Comparison of ENCODE assay signal across 23 cellular contexts in the genomic region with DNA sequence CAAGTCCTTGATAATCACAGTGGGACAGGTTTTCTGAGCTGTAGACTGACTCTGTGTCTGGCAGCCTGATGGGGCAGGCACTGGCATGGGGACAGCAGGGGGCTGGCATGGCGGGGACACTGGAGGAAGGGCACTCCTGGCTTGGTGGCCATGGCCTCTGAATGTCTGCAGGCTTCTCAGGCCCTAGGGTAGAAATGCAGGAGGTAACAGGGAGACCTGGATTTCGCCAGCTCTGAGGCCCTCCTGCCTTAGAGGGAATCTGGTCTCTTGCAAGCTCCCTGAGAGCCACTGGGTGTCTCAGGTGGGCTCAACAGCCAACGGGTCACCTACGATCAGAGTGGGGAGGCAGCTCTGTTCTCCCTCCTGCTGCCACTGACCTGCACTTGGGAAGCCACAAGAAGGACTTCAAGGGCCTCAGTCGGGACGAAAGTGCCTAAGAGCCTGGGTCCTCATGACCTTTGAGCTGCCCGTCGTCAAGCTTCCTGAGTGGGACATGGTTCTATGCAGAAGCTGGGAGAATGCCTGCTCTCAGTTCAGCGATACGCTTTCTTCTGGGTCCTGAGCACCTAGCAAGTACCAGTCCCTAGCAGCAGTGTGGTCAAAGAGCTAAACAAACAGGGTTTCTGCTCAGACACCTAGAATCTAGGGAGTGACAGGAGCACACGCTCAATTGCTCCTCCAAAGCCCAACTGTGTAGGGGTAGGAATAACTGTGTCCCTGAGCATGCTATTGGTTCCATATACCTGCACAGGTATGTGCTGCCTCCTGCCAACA.
DNase-seq lines count a peak whose midpoint lies in the region; ATAC-seq and TF ChIP-seq lines count a peak whose summit lies in the region.
"Had no signal": no experiment of that assay in that cellular context is flagged by ENCODE, and none has a peak within 500 bp of the region (broad histone marks: within the 10 kb centered on the region; RNA-seq: fewer than 3 reads in every experiment).

No MANE protein-coding gene starts in this region.

- H3K4me3 ChIP-seq in vagina, result no peak overlapping the region
- H3K4me3 ChIP-seq: ascending aorta, dorsolateral prefrontal cortex, tibial artery had no signal

- peaks cover 12% of the 10 kb centered on the region in 2 donors for H3K27me3 Mint-ChIP-seq in natural killer cell treated with Interleukin-12 subunit alpha and Interleukin-12 subunit beta and Interleukin-15 and Interleukin-18, amount 100 ng/mL, for 72 hours
- H3K27me3 Mint-ChIP-seq in natural killer cell (ENCODE audit: low read depth in 2 of 2) (peaks cover 0 to 4% of the 10 kb centered on the region in 2 donors), chondrocyte (ENCODE audit: low read depth) (peaks cover 33% of the 10 kb centered on the region)

- DNase-seq in natural killer cell treated with Interleukin-12 subunit alpha and Interleukin-12 subunit beta and Interleukin-15 and Interleukin-18, amount 100 ng/mL, for 72 hours (ENCODE audit: low spot score), result peak; percentile 16
- no peak for DNase-seq in natural killer cell
- DNase-seq in chondrocyte (ENCODE audit: low spot score), result peak; percentile 54
- DNase-seq in left lobe of liver (ENCODE audit: low spot score), result peak; percentile 21
- DNase-seq in vagina (ENCODE audit: extremely low spot score in 2 of 2), result peak; percentile 62 to 82
- DNase-seq in NCI-H2107 (lab: John Stamatoyannopoulos, UW), result no peak
- no peak for DNase-seq in LoVo (ENCODE audit: low spot score)
- DNase-seq: activated CD4-positive, alpha-beta T cell treated with anti-CD3 and anti-CD28 coated beads for 48 hours; activated naive CD8-positive, alpha-beta T cell treated with anti-CD3 and anti-CD28 coated beads for 36 hours; central memory CD4-positive, alpha-beta T cell; dorsolateral prefrontal cortex; glutamatergic neuron; KG1; NCI-H526; occipital lobe; RPMI8226; stimulated activated naive CD8-positive, alpha-beta T cell treated with anti-CD3 and anti-CD28 coated beads, Interleukin-15, Interleukin-2, amounts not matched to agents 100 U/mL and 50 U/mL, for 24 hours had no signal

- no peaks in the 10 kb centered on the region for H3K9me3 ChIP-seq in vagina
- H3K9me3 ChIP-seq: ascending aorta, tibial artery had no signal

- H3K4me3 Mint-ChIP-seq in natural killer cell treated with Interleukin-12 subunit alpha and Interleukin-12 subunit beta and Interleukin-15 and Interleukin-18, amount 100 ng/mL, for 72 hours, result no peak overlapping the region
- no peak overlapping the region for H3K4me3 Mint-ChIP-seq in natural killer cell
- no peak overlapping the region for H3K4me3 Mint-ChIP-seq in chondrocyte (ENCODE audit: unreplicated experiment)
- H3K4me3 Mint-ChIP-seq: activated naive CD8-positive, alpha-beta T cell treated with anti-CD3 and anti-CD28 coated beads for 36 hours; activated T-helper 17 cell treated with anti-CD3 and anti-CD28 coated beads, Interleukin-2, amount 50 U/mL, for 72 hours; CD14-positive monocyte had no signal

- no peak for TF ChIP-seq POLR2A in vagina (IDR thresholded peaks at IDR 0.05)

- H3K27ac Mint-ChIP-seq in natural killer cell treated with Interleukin-12 subunit alpha and Interleukin-12 subunit beta and Interleukin-15 and Interleukin-18, amount 100 ng/mL, for 72 hours, result no peak overlapping the region
- no peak overlapping the region for H3K27ac Mint-ChIP-seq in natural killer cell
- H3K27ac Mint-ChIP-seq in chondrocyte (ENCODE audit: unreplicated experiment), result no peak overlapping the region
- H3K27ac Mint-ChIP-seq: activated naive CD8-positive, alpha-beta T cell treated with anti-CD3 and anti-CD28 coated beads for 36 hours had no signal

- no peaks in the 10 kb centered on the region for H3K4me1 Mint-ChIP-seq in natural killer cell treated with Interleukin-12 subunit alpha and Interleukin-12 subunit beta and Interleukin-15 and Interleukin-18, amount 100 ng/mL, for 72 hours (ENCODE audit: low read depth in 2 of 2)
- no peaks in the 10 kb centered on the region for H3K4me1 Mint-ChIP-seq in natural killer cell
- no peaks in the 10 kb centered on the region for H3K4me1 Mint-ChIP-seq in chondrocyte (ENCODE audit: low read depth)
- H3K4me1 Mint-ChIP-seq: activated naive CD8-positive, alpha-beta T cell treated with anti-CD3 and anti-CD28 coated beads for 36 hours; activated T-helper 17 cell treated with anti-CD3 and anti-CD28 coated beads, Interleukin-2, amount 50 U/mL, for 72 hours; CD14-positive monocyte had no signal

- TF ChIP-seq CTCF in natural killer cell (IDR thresholded peaks at IDR 0.05) (no peak), chondrocyte (IDR thresholded peaks at IDR 0.05) (no peak), vagina (IDR thresholded peaks at IDR 0.05) (no peak)

- no peaks in the 10 kb centered on the region for H3K9me3 Mint-ChIP-seq in natural killer cell treated with Interleukin-12 subunit alpha and Interleukin-12 subunit beta and Interleukin-15 and Interleukin-18, amount 100 ng/mL, for 72 hours
- H3K9me3 Mint-ChIP-seq in natural killer cell, result no peaks in the 10 kb centered on the region
- H3K9me3 Mint-ChIP-seq in chondrocyte (ENCODE audit: low read depth), result no peaks in the 10 kb centered on the region
- H3K9me3 Mint-ChIP-seq: activated naive CD8-positive, alpha-beta T cell treated with anti-CD3 and anti-CD28 coated beads for 36 hours; activated T-helper 17 cell treated with anti-CD3 and anti-CD28 coated beads, Interleukin-2, amount 50 U/mL, for 72 hours; CD14-positive monocyte had no signal

- H3K27me3 ChIP-seq in vagina, result no peaks in the 10 kb centered on the region
- H3K27me3 ChIP-seq: ascending aorta had no signal

- H3K36me3 ChIP-seq in vagina, result no peaks in the 10 kb centered on the region
- H3K36me3 ChIP-seq: ascending aorta, tibial artery had no signal

- no peak for ATAC-seq in natural killer cell treated with Interleukin-12 subunit alpha and Interleukin-12 subunit beta and Interleukin-15 and Interleukin-18, amount 100 ng/mL, for 72 hours
- ATAC-seq in natural killer cell, result no peak
- no peak for ATAC-seq in left lobe of liver
- no peak for ATAC-seq in HG03045 (IDR thresholded peaks at IDR 0.05; ENCODE audit: unreplicated experiment)
- ATAC-seq: activated T-helper 17 cell treated with anti-CD3 and anti-CD28 coated beads, Interleukin-2, amount 50 U/mL, for 72 hours; stimulated activated naive CD8-positive, alpha-beta T cell treated with anti-CD3 and anti-CD28 coated beads, Interleukin-15, Interleukin-2, amounts not matched to agents 100 U/mL and 50 U/mL, for 24 hours had no signal

- peaks cover 10% of the 10 kb centered on the region for H3K4me1 ChIP-seq in vagina
- H3K4me1 ChIP-seq: ascending aorta, tibial artery had no signal

- H3K27ac ChIP-seq in vagina, result no peak overlapping the region
- H3K27ac ChIP-seq: ascending aorta, dorsolateral prefrontal cortex, SK-N-MC, tibial artery had no signal

- intact Hi-C loops in natural killer cell (cut with micrococcal nuclease) (no loop called here), vagina (cut with DNase I) (no loop called here)

- no peaks in the 10 kb centered on the region for H3K36me3 Mint-ChIP-seq in natural killer cell treated with Interleukin-12 subunit alpha and Interleukin-12 subunit beta and Interleukin-15 and Interleukin-18, amount 100 ng/mL, for 72 hours
- no peaks in the 10 kb centered on the region for H3K36me3 Mint-ChIP-seq in natural killer cell
- no peaks in the 10 kb centered on the region for H3K36me3 Mint-ChIP-seq in chondrocyte (ENCODE audit: low read depth)
- H3K36me3 Mint-ChIP-seq: activated naive CD8-positive, alpha-beta T cell treated with anti-CD3 and anti-CD28 coated beads for 36 hours; CD14-positive monocyte had no signal

Comparison
In these comparisons a context has a peak if more than half of its experiments do, and no peak if none do; other contexts are left out.
1. DNase-seq: peak in natural killer cell treated with Interleukin-12 subunit alpha and Interleukin-12 subunit beta and Interleukin-15 and Interleukin-18, amount 100 ng/mL, for 72 hours (single experiment), chondrocyte (single experiment), left lobe of liver (single experiment) and vagina (2 of 2); none in natural killer cell (single experiment), NCI-H2107 (single experiment) and LoVo (single experiment).